28 cellular contexts compared by ENCODE assay signal in the genomic region with DNA sequence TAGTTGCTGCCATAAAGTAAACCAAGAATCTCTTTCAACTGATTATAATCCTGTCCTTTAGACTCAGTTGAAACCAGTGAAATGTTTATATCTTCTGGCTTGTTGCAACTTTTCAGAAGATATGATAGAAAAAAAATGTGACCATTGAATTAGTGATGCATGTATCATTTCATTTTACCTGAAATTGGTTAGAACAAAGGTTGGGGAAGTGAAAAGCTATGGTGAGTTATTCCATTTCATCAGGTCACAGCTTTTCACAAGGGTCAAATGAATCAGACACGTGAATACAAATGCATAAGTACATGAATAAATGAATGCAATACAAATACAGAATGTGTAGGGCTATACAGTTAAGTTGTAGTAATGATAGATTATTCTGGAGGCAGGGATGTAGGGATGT.
"Had no signal": no experiment of that assay in that cellular context is flagged by ENCODE, and none has a peak within 500 bp of the region (broad histone marks: within the 10 kb centered on the region; RNA-seq: fewer than 3 reads in every experiment).

No MANE protein-coding gene starts in this region.

- H3K4me3 Mint-ChIP-seq: stimulated activated effector memory CD8-positive, alpha-beta T cell treated with anti-CD3 and anti-CD28 coated beads, Interleukin-12 subunit alpha, Interleukin-12 subunit beta, amount 100 ng/mL, for 72 hours; stimulated activated memory B cell treated with anti-CD40 and anti-IgM and Interleukin-4, amounts not matched to agents 10 μg/mL and 1 μg/mL and 100 μg/mL, for 72 hours; stimulated activated naive B cell treated with anti-CD40 and anti-IgM and Interleukin-4, amounts not matched to agents 10 μg/mL and 1 μg/mL and 100 μg/mL, for 72 hours; stimulated activated naive CD8-positive, alpha-beta T cell treated with anti-CD3 and anti-CD28 coated beads, Interleukin-15, amount 100 ng/mL, for 72 hours; stimulated activated naive CD8-positive, alpha-beta T cell treated with anti-CD3 and anti-CD28 coated beads, Interleukin-15, Interleukin-2, amounts not matched to agents 100 ng/mL and 50 ng/mL, for 24 hours; type B pancreatic cell had no signal

- H3K27me3 Mint-ChIP-seq: stimulated activated memory B cell treated with anti-CD40 and anti-IgM and Interleukin-4, amounts not matched to agents 10 μg/mL and 1 μg/mL and 100 μg/mL, for 72 hours; stimulated activated naive B cell treated with anti-CD40 and anti-IgM and Interleukin-4, amounts not matched to agents 10 μg/mL and 1 μg/mL and 100 μg/mL, for 72 hours; stimulated activated naive CD8-positive, alpha-beta T cell treated with anti-CD3 and anti-CD28 coated beads, Interleukin-15, amount 100 ng/mL, for 72 hours; stimulated activated naive CD8-positive, alpha-beta T cell treated with anti-CD3 and anti-CD28 coated beads, Interleukin-15, Interleukin-2, amounts not matched to agents 100 ng/mL and 50 ng/mL, for 24 hours had no signal

- H3K27me3 ChIP-seq: stomach, suprapubic skin, testis, thyroid gland, tibial artery, tibial nerve, transverse colon, upper lobe of left lung, upper lobe of right lung, uterus, vagina had no signal

- DNase-seq: stimulated activated CD4-positive, alpha-beta T cell treated with anti-CD3 and anti-CD28 coated beads, Interleukin-2, amount 100 ng/mL, for 48 hours; stimulated activated CD4-positive, alpha-beta T cell treated with anti-CD3 and anti-CD28 coated beads, Interleukin-4, amount 100 ng/mL, for 1 hour; stimulated activated CD4-positive, alpha-beta T cell treated with anti-CD3 and anti-CD28 coated beads, Interleukin-4, amount 100 ng/mL, for 24 hours; stimulated activated CD4-positive, alpha-beta T cell treated with anti-CD3 and anti-CD28 coated beads, Interleukin-4, amount 100 ng/mL, for 4 hours; stimulated activated CD8-positive, alpha-beta memory T cell treated with anti-CD3 and anti-CD28 coated beads, Interleukin-4, amount 100 ng/mL, for 48 hours; stimulated activated naive B cell treated with anti-CD40 and anti-IgM and Interleukin-4, amounts not matched to agents 10 μg/mL and 1 μg/mL and 100 μg/mL, for 72 hours; stimulated activated naive CD4-positive, alpha-beta T cell; stimulated activated naive CD4-positive, alpha-beta T cell treated with Interleukin-2 at 50 U/mL for 16 hours; stimulated activated naive CD8-positive, alpha-beta T cell treated with anti-CD3 and anti-CD28 coated beads, Interleukin-15, amount 100 ng/mL, for 72 hours; stimulated activated naive CD8-positive, alpha-beta T cell treated with anti-CD3 and anti-CD28 coated beads, Interleukin-15, Interleukin-2, amounts not matched to agents 100 U/mL and 50 U/mL, for 24 hours; stomach; substantia nigra; testis; thyroid gland; tibial artery; transverse colon; upper lobe of left lung; upper lobe of right lung; uterus had no signal

- H3K27ac Mint-ChIP-seq: stimulated activated effector memory CD8-positive, alpha-beta T cell treated with anti-CD3 and anti-CD28 coated beads, Interleukin-12 subunit alpha, Interleukin-12 subunit beta, amount 100 ng/mL, for 72 hours; stimulated activated memory B cell treated with anti-CD40 and anti-IgM and Interleukin-4, amounts not matched to agents 10 μg/mL and 1 μg/mL and 100 μg/mL, for 72 hours; stimulated activated naive B cell treated with anti-CD40 and anti-IgM and Interleukin-4, amounts not matched to agents 10 μg/mL and 1 μg/mL and 100 μg/mL, for 72 hours; stimulated activated naive CD8-positive, alpha-beta T cell treated with anti-CD3 and anti-CD28 coated beads, Interleukin-15, amount 100 ng/mL, for 72 hours; stimulated activated naive CD8-positive, alpha-beta T cell treated with anti-CD3 and anti-CD28 coated beads, Interleukin-15, Interleukin-2, amounts not matched to agents 100 ng/mL and 50 ng/mL, for 24 hours; type B pancreatic cell had no signal

- FAIRE-seq: urothelium cell line had no signal

- H3K9me3 Mint-ChIP-seq: stimulated activated effector memory CD8-positive, alpha-beta T cell treated with anti-CD3 and anti-CD28 coated beads, Interleukin-12 subunit alpha, Interleukin-12 subunit beta, amount 100 ng/mL, for 72 hours; stimulated activated memory B cell treated with anti-CD40 and anti-IgM and Interleukin-4, amounts not matched to agents 10 μg/mL and 1 μg/mL and 100 μg/mL, for 72 hours; stimulated activated naive B cell treated with anti-CD40 and anti-IgM and Interleukin-4, amounts not matched to agents 10 μg/mL and 1 μg/mL and 100 μg/mL, for 72 hours; stimulated activated naive CD8-positive, alpha-beta T cell treated with anti-CD3 and anti-CD28 coated beads, Interleukin-15, amount 100 ng/mL, for 72 hours; stimulated activated naive CD8-positive, alpha-beta T cell treated with anti-CD3 and anti-CD28 coated beads, Interleukin-15, Interleukin-2, amounts not matched to agents 100 ng/mL and 50 ng/mL, for 24 hours; type B pancreatic cell had no signal

- H3K4me1 ChIP-seq: stomach, suprapubic skin, testis, tibial artery, tibial nerve, transverse colon, upper lobe of right lung, vagina had no signal

- H3K4me1 Mint-ChIP-seq: stimulated activated effector memory CD8-positive, alpha-beta T cell treated with anti-CD3 and anti-CD28 coated beads, Interleukin-12 subunit alpha, Interleukin-12 subunit beta, amount 100 ng/mL, for 72 hours; stimulated activated memory B cell treated with anti-CD40 and anti-IgM and Interleukin-4, amounts not matched to agents 10 μg/mL and 1 μg/mL and 100 μg/mL, for 72 hours; stimulated activated naive B cell treated with anti-CD40 and anti-IgM and Interleukin-4, amounts not matched to agents 10 μg/mL and 1 μg/mL and 100 μg/mL, for 72 hours; stimulated activated naive CD8-positive, alpha-beta T cell treated with anti-CD3 and anti-CD28 coated beads, Interleukin-15, amount 100 ng/mL, for 72 hours had no signal

- H3K9me3 ChIP-seq: stomach, suprapubic skin, testis, thoracic aorta, thyroid gland, tibial artery, tibial nerve, transverse colon, upper lobe of left lung, upper lobe of right lung, uterus, vagina had no signal

- ATAC-seq: stimulated activated effector memory CD8-positive, alpha-beta T cell treated with anti-CD3 and anti-CD28 coated beads, Interleukin-12 subunit alpha, Interleukin-12 subunit beta, amount 100 ng/mL, for 72 hours; stimulated activated memory B cell treated with anti-CD40 and anti-IgM and Interleukin-4, amounts not matched to agents 10 μg/mL and 1 μg/mL and 100 μg/mL, for 72 hours; stimulated activated naive B cell treated with anti-CD40 and anti-IgM and Interleukin-4, amounts not matched to agents 10 μg/mL and 1 μg/mL and 100 μg/mL, for 72 hours; stimulated activated naive CD8-positive, alpha-beta T cell treated with anti-CD3 and anti-CD28 coated beads, Interleukin-15, amount 100 ng/mL, for 72 hours; stimulated activated naive CD8-positive, alpha-beta T cell treated with anti-CD3 and anti-CD28 coated beads, Interleukin-15, Interleukin-2, amounts not matched to agents 100 U/mL and 50 U/mL, for 24 hours; upper lobe of right lung had no signal

- H3K4me3 ChIP-seq: stomach, suprapubic skin, testis, thoracic aorta, thyroid gland, tibial artery, tibial nerve, transverse colon, upper lobe of left lung, upper lobe of right lung, uterus, vagina had no signal

- H3K27ac ChIP-seq: stomach, suprapubic skin, testis, thoracic aorta, thyroid gland, tibial artery, tibial nerve, transverse colon, upper lobe of left lung, upper lobe of right lung, uterus, vagina had no signal

- H3K36me3 Mint-ChIP-seq: stimulated activated effector memory CD8-positive, alpha-beta T cell treated with anti-CD3 and anti-CD28 coated beads, Interleukin-12 subunit alpha, Interleukin-12 subunit beta, amount 100 ng/mL, for 72 hours; stimulated activated memory B cell treated with anti-CD40 and anti-IgM and Interleukin-4, amounts not matched to agents 10 μg/mL and 1 μg/mL and 100 μg/mL, for 72 hours; stimulated activated naive B cell treated with anti-CD40 and anti-IgM and Interleukin-4, amounts not matched to agents 10 μg/mL and 1 μg/mL and 100 μg/mL, for 72 hours had no signal

- H3K36me3 ChIP-seq: stomach, suprapubic skin, thoracic aorta, thyroid gland, tibial artery, tibial nerve, transverse colon, upper lobe of left lung, uterus, vagina had no signal
